In genomic region chr6:7170117-7170732, GRCh38 we compare ENCODE assay signal across 14 cellular contexts.
DNase-seq lines count a peak whose midpoint lies in the region; ATAC-seq, FAIRE-seq and TF ChIP-seq lines count a peak whose summit lies in the region.
"Had no signal": no experiment of that assay in that cellular context is flagged by ENCODE, and none has a peak within 500 bp of the region (broad histone marks: within the 10 kb centered on the region; RNA-seq: fewer than 3 reads in every experiment).

No MANE protein-coding gene starts in this region.

- H3K27ac Mint-ChIP-seq in CD4-positive, alpha-beta memory T cell, result no peak overlapping the region

- no peak overlapping the region for H3K4me3 ChIP-seq in BLaER1 treated with 17β-estradiol and CSF1 and Interleukin-3, amounts not matched to agents 10 nM and 100 nM
- H3K4me3 ChIP-seq in NT2/D1 (ENCODE audit: insufficient read length, low read depth), result no peak overlapping the region
- H3K4me3 ChIP-seq in kidney (ENCODE audit: low read length in 2 of 2), result no peak overlapping the region
- H3K4me3 ChIP-seq in gastrocnemius medialis, result no peak overlapping the region
- no peak overlapping the region for H3K4me3 ChIP-seq in CD4-positive, alpha-beta memory T cell (ENCODE audit: low read length in 2 of 2)

- FAIRE-seq in kidney (lab: Jason Lieb, UNC), result no peak

- no peaks in the 10 kb centered on the region for H3K9me3 Mint-ChIP-seq in CD4-positive, alpha-beta memory T cell
- H3K9me3 Mint-ChIP-seq: activated naive CD4-positive, alpha-beta T cell treated with anti-CD3 and anti-CD28 coated beads, Interleukin-2, amount 50 U/mL, for 72 hours; natural killer cell treated with Interleukin-12 subunit alpha and Interleukin-12 subunit beta and Interleukin-15 and Interleukin-18, amount 100 ng/mL, for 72 hours had no signal

- peak overlapping the region in 4 of 11 experiments; percentile 46 to 60 (median 56); a peak in 8 of 22 replicates for H3K9ac ChIP-seq in BLaER1 treated with 17β-estradiol and CSF1 and Interleukin-3, amounts not matched to agents 10 nM and 100 nM
- H3K9ac ChIP-seq in NT2/D1 (ENCODE audit: insufficient read length, low read depth) (peak overlapping the region; percentile 42), kidney (ENCODE audit: low read length in 2 of 2) (peak overlapping the region in 1 of 2 donors; percentile 2)

- peak overlapping the region in 7 of 11 experiments; percentile 14 to 65 (median 53); a peak in 13 of 22 replicates for H3K27ac ChIP-seq in BLaER1 treated with 17β-estradiol and CSF1 and Interleukin-3, amounts not matched to agents 10 nM and 100 nM
- H3K27ac ChIP-seq in kidney (ENCODE audit: low read depth in 2 of 2, low read length in 2 of 2) (peak overlapping the region; percentile 65 to 80), gastrocnemius medialis (peak overlapping the region; percentile 59 to 80 (median 76))
- H3K27ac ChIP-seq in CD4-positive, alpha-beta memory T cell (ENCODE audit: low read depth, low read length), result no peak overlapping the region

- CTCF ChIA-PET in CD4-positive, alpha-beta memory T cell (lab: Charles Lee; ENCODE audit: partially characterized antibody), result no interaction called here

- no peaks in the 10 kb centered on the region for H3K9me3 ChIP-seq in BLaER1 treated with 17β-estradiol and CSF1 and Interleukin-3, amounts not matched to agents 10 nM and 100 nM (replicated peaks in 1 of 11)
- H3K9me3 ChIP-seq in NT2/D1 (ENCODE audit: insufficient read depth, low read length) (no peaks in the 10 kb centered on the region), kidney (ENCODE audit: control insufficient read depth in 1 of 2, low read length in 2 of 2) (no peaks in the 10 kb centered on the region), gastrocnemius medialis (no peaks in the 10 kb centered on the region)
- no peaks in the 10 kb centered on the region for H3K9me3 ChIP-seq in CD4-positive, alpha-beta memory T cell (ENCODE audit: control insufficient read depth in 1 of 2, low read length in 2 of 2)

- H3K27me3 Mint-ChIP-seq in CD4-positive, alpha-beta memory T cell, result no peaks in the 10 kb centered on the region
- H3K27me3 Mint-ChIP-seq: natural killer cell treated with Interleukin-12 subunit alpha and Interleukin-12 subunit beta and Interleukin-15 and Interleukin-18, amount 100 ng/mL, for 72 hours had no signal

- intact Hi-C loops in kidney (cut with DNase I), result no loop called here
- intact Hi-C loops in gastrocnemius medialis (cut with DNase I; ENCODE audit: low total_unique reads), result no loop called here
- intact Hi-C loops in CD4-positive, alpha-beta memory T cell (cut with micrococcal nuclease), result no loop called here

- H3K36me3 Mint-ChIP-seq in CD4-positive, alpha-beta memory T cell, result peaks cover 4 to 8% of the 10 kb centered on the region in 2 donors
- H3K36me3 Mint-ChIP-seq: activated naive CD4-positive, alpha-beta T cell treated with anti-CD3 and anti-CD28 coated beads, Interleukin-2, amount 50 U/mL, for 72 hours; natural killer cell treated with Interleukin-12 subunit alpha and Interleukin-12 subunit beta and Interleukin-15 and Interleukin-18, amount 100 ng/mL, for 72 hours had no signal

- peak overlapping the region; percentile 67 to 89 (median 85) for H3K4me2 ChIP-seq in BLaER1 treated with 17β-estradiol and CSF1 and Interleukin-3, amounts not matched to agents 10 nM and 100 nM

- H3K4me1 ChIP-seq in BLaER1 treated with 17β-estradiol and CSF1 and Interleukin-3, amounts not matched to agents 10 nM and 100 nM, result peaks cover 79 to 91% (median 87%) of the 10 kb centered on the region in 10 experiments
- H3K4me1 ChIP-seq in NT2/D1 (ENCODE audit: insufficient read depth, insufficient read length) (peaks cover 26% of the 10 kb centered on the region), kidney (ENCODE audit: control insufficient read depth in 1 of 2, insufficient read depth in 1 of 2, low read depth in 1 of 2, low read length in 2 of 2) (peaks cover 53 to 59% of the 10 kb centered on the region in 2 donors), gastrocnemius medialis (peaks cover 76 to 77% of the 10 kb centered on the region in 2 donors)
- peaks cover 30% of the 10 kb centered on the region for H3K4me1 ChIP-seq in CD4-positive, alpha-beta memory T cell (ENCODE audit: insufficient read depth, low read length)

- H3K4me1 Mint-ChIP-seq in CD4-positive, alpha-beta memory T cell, result peaks cover 28 to 61% (median 37%) of the 10 kb centered on the region in 4 donors

- no peaks in the 10 kb centered on the region for H3K27me3 ChIP-seq in BLaER1 treated with 17β-estradiol and CSF1 and Interleukin-3, amounts not matched to agents 10 nM and 100 nM
- H3K27me3 ChIP-seq in NT2/D1 (ENCODE audit: insufficient read depth, insufficient read length), result no peaks in the 10 kb centered on the region
- no peaks in the 10 kb centered on the region for H3K27me3 ChIP-seq in gastrocnemius medialis
- no peaks in the 10 kb centered on the region for H3K27me3 ChIP-seq in CD4-positive, alpha-beta memory T cell (ENCODE audit: insufficient read depth, low read length)

- ATAC-seq in gastrocnemius medialis, result no peak
- no peak for ATAC-seq in GM19324 (IDR thresholded peaks at IDR 0.05; ENCODE audit: low FRiP score, unreplicated experiment)
- ATAC-seq: activated naive CD4-positive, alpha-beta T cell treated with anti-CD3 and anti-CD28 coated beads, Interleukin-2, amount 50 U/mL, for 72 hours; natural killer cell treated with Interleukin-12 subunit alpha and Interleukin-12 subunit beta and Interleukin-15 and Interleukin-18, amount 100 ng/mL, for 72 hours had no signal

- H3K4me3 Mint-ChIP-seq in CD4-positive, alpha-beta memory T cell, result no peak overlapping the region
- H3K4me3 Mint-ChIP-seq: natural killer cell treated with Interleukin-12 subunit alpha and Interleukin-12 subunit beta and Interleukin-15 and Interleukin-18, amount 100 ng/mL, for 72 hours had no signal

- POLR2A ChIA-PET in CD4-positive, alpha-beta memory T cell (lab: Charles Lee; ENCODE audit: partially characterized antibody), result no interaction called here

- TF ChIP-seq CTCF in kidney (IDR thresholded peaks at IDR 0.05; ENCODE audit: borderline replicate concordance, extremely low read depth, insufficient read depth), result no peak
- TF ChIP-seq CTCF in gastrocnemius medialis (IDR thresholded peaks at IDR 0.05 in 4 of 5, conservative IDR thresholded peaks at IDR 0.05 in 1 of 5), result no peak

- peaks cover 0 to 59% (median 5%) of the 10 kb centered on the region in 11 experiments; a peak in 10 of 22 replicates for H3K36me3 ChIP-seq in BLaER1 treated with 17β-estradiol and CSF1 and Interleukin-3, amounts not matched to agents 10 nM and 100 nM
- no peaks in the 10 kb centered on the region for H3K36me3 ChIP-seq in NT2/D1 (ENCODE audit: insufficient read depth, insufficient read length, low read length)
- no peaks in the 10 kb centered on the region for H3K36me3 ChIP-seq in kidney (ENCODE audit: control insufficient read depth in 1 of 2, insufficient read depth in 2 of 2, low read length in 2 of 2)
- H3K36me3 ChIP-seq in gastrocnemius medialis, result no peaks in the 10 kb centered on the region
- no peaks in the 10 kb centered on the region for H3K36me3 ChIP-seq in CD4-positive, alpha-beta memory T cell (ENCODE audit: insufficient read depth, low read length)

- peaks cover 74 to 100% (median 100%) of the 10 kb centered on the region in 11 experiments for H4K20me1 ChIP-seq in BLaER1 treated with 17β-estradiol and CSF1 and Interleukin-3, amounts not matched to agents 10 nM and 100 nM

- no peak for DNase-seq in NT2/D1 (ENCODE audit: low read depth, low spot score)
- no peak for DNase-seq in kidney
- no peak for DNase-seq in gastrocnemius medialis
- DNase-seq in NCI-H2227 (lab: John Stamatoyannopoulos, UW; ENCODE audit: unreplicated experiment), result no peak
- no peak for DNase-seq in pons (ENCODE audit: low spot score)
- no peak for DNase-seq in CD4-positive, alpha-beta memory T cell
- DNase-seq: glutamatergic neuron; HCEC 1CT; NCI-H1436; stimulated activated naive CD4-positive, alpha-beta T cell treated with Interleukin-2 at 50 U/mL for 16 hours had no signal

- no peak for TF ChIP-seq POLR2A in gastrocnemius medialis (IDR thresholded peaks at IDR 0.05)

- in situ Hi-C loops in gastrocnemius medialis (cut with MboI; ENCODE audit: low sequenced_read_pairs in 4 of 4), result loop anchor here in 1 of 4 donors (5.0 kb wide), 1 partner anchor 42 kb away; no protein-coding TSS in a partner anchor
